Comparison of ENCODE assay signal across 20 cellular contexts in the genomic region with DNA sequence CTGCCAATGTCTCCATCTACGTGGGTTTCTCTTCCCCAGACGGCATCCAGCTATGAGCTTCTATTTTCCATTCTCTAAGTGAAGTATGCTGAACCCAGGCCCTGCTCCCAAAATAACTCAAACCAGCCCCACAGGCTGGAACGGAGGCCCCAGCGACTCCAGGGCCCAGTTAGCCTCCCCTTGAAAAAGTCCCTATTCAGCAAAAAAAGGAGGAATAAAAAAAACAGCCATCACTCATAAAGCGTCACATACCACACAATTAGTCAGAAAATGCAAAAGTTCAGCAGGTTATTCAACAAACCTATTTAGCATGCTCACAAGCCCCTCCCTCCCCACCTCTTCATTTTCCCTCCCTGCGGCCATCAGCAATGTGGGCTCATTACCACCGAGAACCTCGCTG.
"Had no signal": no experiment of that assay in that cellular context is flagged by ENCODE, and none has a peak within 500 bp of the region (broad histone marks: within the 10 kb centered on the region; RNA-seq: fewer than 3 reads in every experiment).

No MANE protein-coding gene starts in this region.

- H3K4me3 Mint-ChIP-seq: endodermal cell, naive B cell, nephron progenitor cell had no signal

- ATAC-seq: left colon, left ventricle myocardium superior had no signal

- H3K4me3 ChIP-seq: colonic mucosa, hepatocyte, lung, right atrium auricular region, suprapubic skin, tibial nerve had no signal

- H3K9me3 Mint-ChIP-seq: endodermal cell, naive B cell, nephron progenitor cell had no signal

- H3K4me2 ChIP-seq: hepatocyte had no signal

- DNase-seq: cerebellar nuclear complex; colonic mucosa; effector CD4-positive, alpha-beta T cell; erythroblast; foreskin melanocyte; left colon; left ventricle myocardium superior; mesenchymal stem cell; naive B cell; nephron progenitor cell; posterior cingulate gyrus; small intestine; stimulated activated CD4-positive, alpha-beta T cell treated with anti-CD3 and anti-CD28 coated beads, Interleukin-12 subunit alpha, Interleukin-12 subunit beta, amount 100 ng/mL, for 4 hours; stimulated activated naive CD4-positive, alpha-beta T cell treated with Interleukin-2 at 50 U/mL for 16 hours had no signal

- H3K27ac Mint-ChIP-seq: endodermal cell, naive B cell, nephron progenitor cell had no signal

- H2AFZ ChIP-seq: hepatocyte had no signal

- H3K36me3 Mint-ChIP-seq: naive B cell had no signal

- H3K36me3 ChIP-seq: colonic mucosa, right atrium auricular region, suprapubic skin, tibial nerve had no signal

- H3K27ac ChIP-seq: colonic mucosa, hepatocyte, right atrium auricular region, suprapubic skin had no signal

- H3K9me3 ChIP-seq: colonic mucosa, right atrium auricular region, suprapubic skin, tibial nerve had no signal

- H3K4me1 ChIP-seq: colonic mucosa had no signal

- H3K27me3 ChIP-seq: colonic mucosa, right atrium auricular region, suprapubic skin, tibial nerve had no signal
